1 cellular context compared by ENCODE assay signal in genomic region chr22:40586781-40587180, GRCh38.
TF ChIP-seq lines count a peak whose summit lies in the region.

No MANE protein-coding gene starts in this region.

TF ChIP-seq in HEK293, 187 proteins besides CTCF, POLR2A, EP300 and RAD21:
- TF ChIP-seq ZNF600 (tag by site-specific recombination; IDR thresholded peaks at IDR 0.05) (peak; percentile 14; the same call in 1 of the 2 replicates), HOXA7 (CRISPR knock-in tag; IDR thresholded peaks at IDR 0.05; ENCODE audit: borderline replicate concordance) (no peak)
TF ChIP-seq in HEK293: peak in this region for 1.
